Comparison of ENCODE assay signal across 9 cellular contexts in genomic region chr10:43595739-43596298, GRCh38. TPM values are rescaled to one million over a fixed set of nuclear protein-coding genes. Genes with fewer than 3 reads are reported as not detected.
DNase-seq lines count a peak whose midpoint lies in the region; ATAC-seq and TF ChIP-seq lines count a peak whose summit lies in the region.
"Had no signal": no experiment of that assay in that cellular context is flagged by ENCODE, and none has a peak within 500 bp of the region (broad histone marks: within the 10 kb centered on the region; RNA-seq: fewer than 3 reads in every experiment).

No MANE protein-coding gene starts in this region.

- CTCF ChIA-PET in RWPE1 (lab: Yijun Ruan, JAX), result no interaction called here

- no peak for TF ChIP-seq CTCF in natural killer cell (IDR thresholded peaks at IDR 0.05)
- no peak for TF ChIP-seq CTCF in RWPE1 (conservative IDR thresholded peaks at IDR 0.05; ENCODE audit: low read depth)

- intact Hi-C loops in natural killer cell (cut with micrococcal nuclease), result loop anchor here (2.0 kb wide), 1 partner anchor 21 kb away; the partner anchor contains the start of gene ZNF239

- ATAC-seq in GM19324 (IDR thresholded peaks at IDR 0.05; ENCODE audit: low FRiP score, unreplicated experiment), result peak; percentile 28
- peak; percentile 32 for ATAC-seq in HG02970 (IDR thresholded peaks at IDR 0.05; ENCODE audit: low FRiP score, unreplicated experiment)
- ATAC-seq in SK-N-SH treated with all-trans-retinoic acid at 6 μM for 48 hours, result peak; percentile 18; the same call in 1 of the 3 replicates
- peak; percentile 51 to 61 (median 52) for ATAC-seq in natural killer cell

- peak overlapping the region; percentile 92 for H3K4me3 Mint-ChIP-seq in natural killer cell

- H3K27ac ChIP-seq in RWPE1, result no peak overlapping the region
- H3K27ac ChIP-seq: SJSA1 had no signal

- DNase-seq in natural killer cell (no peak), NCI-H2171 (lab: John Stamatoyannopoulos, UW) (no peak), AG20443 (ENCODE audit: low spot score) (no peak), NCI-H446 treated with DMSO at 0.1 percent for 48 hours (lab: John Stamatoyannopoulos, UW) (no peak), RWPE1 (ENCODE audit: low spot score) (no peak)

- peak overlapping the region; percentile 84 to 90 for H3K27ac Mint-ChIP-seq in natural killer cell

- no peaks in the 10 kb centered on the region for H3K27me3 Mint-ChIP-seq in natural killer cell (ENCODE audit: low read depth in 2 of 2)

- POLR2A ChIA-PET in RWPE1 (lab: Yijun Ruan, JAX; ENCODE audit: low non-redundant PET), result no interaction called here

- H3K4me1 Mint-ChIP-seq in natural killer cell, result peaks cover 50% of the 10 kb centered on the region in 2 donors

- peaks cover 6% of the 10 kb centered on the region for H3K36me3 Mint-ChIP-seq in natural killer cell

- H3K9me3 Mint-ChIP-seq in natural killer cell, result peaks cover 0 to 2% of the 10 kb centered on the region in 2 donors

TF ChIP-seq in SK-N-SH treated with all-trans-retinoic acid at 6 μM for 48 hours, 23 proteins besides CTCF, POLR2A, EP300 and RAD21:
- TF ChIP-seq ZFP3 (CRISPR knock-in tag; IDR thresholded peaks at IDR 0.05), result no peak
- no peak for TF ChIP-seq TCF4 (CRISPR knock-in tag; IDR thresholded peaks at IDR 0.05; ENCODE audit: borderline replicate concordance)
- no peak for TF ChIP-seq ZFP30 (CRISPR knock-in tag; IDR thresholded peaks at IDR 0.05)
- TF ChIP-seq ZNF565 (CRISPR knock-in tag; conservative IDR thresholded peaks at IDR 0.05; ENCODE audit: low read depth), result no peak
- TF ChIP-seq OSR1 (CRISPR knock-in tag; IDR thresholded peaks at IDR 0.05), result no peak
TF ChIP-seq in SK-N-SH treated with all-trans-retinoic acid at 6 μM for 48 hours: peak in this region for 0.

RNA-seq across cellular contexts. Expression of gene ZNF485, which starts 10.4 kb away (rescaled TPM):
- 1 to 10 TPM; 1.1 to 2.8 (median 1.4) TPM for total RNA-seq in natural killer cell

RNA-seq across cellular contexts. Expression of gene ZNF239, which starts 21.4 kb away (rescaled TPM):
- total RNA-seq in natural killer cell, result 1 to 10 TPM in 1 of 3 donors, under 1 TPM in 2; 0.85 to 1.4 (median 0.94) TPM

RNA-seq across cellular contexts. Expression of gene ZNF32, which starts 52.9 kb away (rescaled TPM):
- 10 to 100 TPM; 19.1 to 28.9 (median 26.2) TPM for total RNA-seq in natural killer cell
